In the genomic region with DNA sequence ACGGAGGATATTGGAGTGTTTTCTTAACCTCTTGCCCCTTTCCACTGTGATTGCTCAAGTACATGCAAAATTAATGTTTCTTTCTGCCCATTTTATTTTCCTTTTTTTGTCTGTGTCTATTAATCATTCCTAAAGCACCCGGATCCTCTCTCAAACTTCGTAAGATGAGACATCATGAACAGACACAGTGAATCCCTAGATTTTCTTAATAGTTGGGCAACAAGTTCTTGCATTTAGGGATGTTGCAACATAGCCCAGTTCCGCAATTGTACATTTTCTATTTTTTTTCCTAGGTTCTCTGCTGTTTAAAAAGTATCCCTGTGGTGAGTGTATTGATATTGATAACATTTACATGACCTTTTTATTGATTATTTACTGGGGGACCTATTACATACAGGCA, we compare ENCODE assay signal across 1 cellular context.
TF ChIP-seq lines count a peak whose summit lies in the region.

No MANE protein-coding gene starts in this region.

TF ChIP-seq in K562, 482 proteins besides CTCF, POLR2A, EP300 and RAD21:
- no peak for TF ChIP-seq LCOR (CRISPR knock-in tag; IDR thresholded peaks at IDR 0.05)
- no peak for TF ChIP-seq L3MBTL2 (IDR thresholded peaks at IDR 0.05)
- no peak for TF ChIP-seq SREBF2 (CRISPR knock-in tag; IDR thresholded peaks at IDR 0.05)
- TF ChIP-seq GABPB1 (CRISPR knock-in tag; IDR thresholded peaks at IDR 0.05) = no peak
- TF ChIP-seq, protein P1, sequence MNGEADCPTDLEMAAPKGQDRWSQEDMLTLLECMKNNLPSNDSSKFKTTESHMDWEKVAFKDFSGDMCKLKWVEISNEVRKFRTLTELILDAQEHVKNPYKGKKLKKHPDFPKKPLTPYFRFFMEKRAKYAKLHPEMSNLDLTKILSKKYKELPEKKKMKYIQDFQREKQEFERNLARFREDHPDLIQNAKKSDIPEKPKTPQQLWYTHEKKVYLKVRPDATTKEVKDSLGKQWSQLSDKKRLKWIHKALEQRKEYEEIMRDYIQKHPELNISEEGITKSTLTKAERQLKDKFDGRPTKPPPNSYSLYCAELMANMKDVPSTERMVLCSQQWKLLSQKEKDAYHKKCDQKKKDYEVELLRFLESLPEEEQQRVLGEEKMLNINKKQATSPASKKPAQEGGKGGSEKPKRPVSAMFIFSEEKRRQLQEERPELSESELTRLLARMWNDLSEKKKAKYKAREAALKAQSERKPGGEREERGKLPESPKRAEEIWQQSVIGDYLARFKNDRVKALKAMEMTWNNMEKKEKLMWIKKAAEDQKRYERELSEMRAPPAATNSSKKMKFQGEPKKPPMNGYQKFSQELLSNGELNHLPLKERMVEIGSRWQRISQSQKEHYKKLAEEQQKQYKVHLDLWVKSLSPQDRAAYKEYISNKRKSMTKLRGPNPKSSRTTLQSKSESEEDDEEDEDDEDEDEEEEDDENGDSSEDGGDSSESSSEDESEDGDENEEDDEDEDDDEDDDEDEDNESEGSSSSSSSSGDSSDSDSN (IDR thresholded peaks at IDR 0.05; ENCODE audit: borderline replicate concordance in 1 of 2, low read depth in 2 of 2, low read length in 2 of 2) = no peak
- TF ChIP-seq CEBPB (tag; IDR thresholded peaks at IDR 0.05) = peak; percentile 95
- TF ChIP-seq CEBPG (CRISPR knock-in tag; IDR thresholded peaks at IDR 0.05) = no peak
- peak; percentile 82 to 88 for TF ChIP-seq CEBPG (tag; conservative IDR thresholded peaks at IDR 0.05 in 1 of 2, IDR thresholded peaks at IDR 0.05 in 1 of 2)
- no peak for TF ChIP-seq RBM22 (IDR thresholded peaks at IDR 0.05; ENCODE audit: low read depth, low read length, poor library complexity, severe bottlenecking)
